Comparison of ENCODE assay signal across 8 cellular contexts in genomic region chr2:85584354-85584856, GRCh38. TPM values are rescaled to one million over a fixed set of nuclear protein-coding genes. Genes with fewer than 3 reads are reported as not detected.
DNase-seq lines count a peak whose midpoint lies in the region; ATAC-seq, FAIRE-seq and TF ChIP-seq lines count a peak whose summit lies in the region.

TSS of gene VAMP5 (plus strand) at chr2:85584431. CDS start at chr2:85584491, 60 bp downstream.

- peaks cover 23% of the 10 kb centered on the region for H3K4me1 ChIP-seq in right cardiac atrium (ENCODE audit: control insufficient read depth, insufficient read depth, low read length)
- peaks cover 58 to 62% of the 10 kb centered on the region in 2 donors for H3K4me1 ChIP-seq in gastrocnemius medialis

- H3K27me3 Mint-ChIP-seq in activated CD4-positive, alpha-beta T cell treated with anti-CD3 and anti-CD28 coated beads, Interleukin-2, amount 10 ng/mL, durations not matched to agents 7 days and 5 days: no peaks in the 10 kb centered on the region
- H3K27me3 Mint-ChIP-seq in activated naive CD8-positive, alpha-beta T cell treated with anti-CD3 and anti-CD28 coated beads, Interleukin-2, amount 10 ng/mL, durations not matched to agents 7 days and 5 days: no peaks in the 10 kb centered on the region

- CTCF ChIA-PET in activated CD4-positive, alpha-beta T cell treated with anti-CD3 and anti-CD28 coated beads, Interleukin-2, amount 10 ng/mL, durations not matched to agents 7 days and 5 days (lab: Charles Lee): interaction anchor here (1.2 kb wide), 1 partner anchor 12 kb away, joined by 3 read pairs; no protein-coding TSS in a partner anchor

- peak; percentile 38 for ATAC-seq in activated naive CD8-positive, alpha-beta T cell treated with anti-CD3 and anti-CD28 coated beads, Interleukin-2, amount 10 ng/mL, durations not matched to agents 7 days and 5 days (ENCODE audit: low read depth)
- ATAC-seq in right cardiac atrium (peak; percentile 58 to 64), gastrocnemius medialis (peak; percentile 32 to 35)

- POLR2A ChIA-PET in activated CD4-positive, alpha-beta T cell treated with anti-CD3 and anti-CD28 coated beads, Interleukin-2, amount 10 ng/mL, durations not matched to agents 7 days and 5 days (lab: Charles Lee): interaction anchor here (0.7 kb wide), 1 partner anchor 43 kb away, joined by 4 read pairs; no protein-coding TSS in a partner anchor
- POLR2A ChIA-PET in activated naive CD8-positive, alpha-beta T cell treated with anti-CD3 and anti-CD28 coated beads, Interleukin-2, amount 10 ng/mL, durations not matched to agents 7 days and 5 days (lab: Charles Lee): interaction anchor here (1.3 to 2.9 kb wide), 6 partner anchors 11 to 166 kb away, joined by 3 to 44 read pairs (median 8); partner anchors contain the start of genes GGCX, MAT2A, RNF181 and SH2D6

- H3K9me3 Mint-ChIP-seq in activated CD4-positive, alpha-beta T cell treated with anti-CD3 and anti-CD28 coated beads, Interleukin-2, amount 10 ng/mL, durations not matched to agents 7 days and 5 days: no peaks in the 10 kb centered on the region
- H3K9me3 Mint-ChIP-seq in activated naive CD8-positive, alpha-beta T cell treated with anti-CD3 and anti-CD28 coated beads, Interleukin-2, amount 10 ng/mL, durations not matched to agents 7 days and 5 days: no peaks in the 10 kb centered on the region

- in situ Hi-C loops in gastrocnemius medialis (cut with MboI; ENCODE audit: low sequenced_read_pairs in 4 of 4): no loop called here

- DNase-seq in activated CD4-positive, alpha-beta T cell treated with anti-CD3 and anti-CD28 coated beads, Interleukin-2, amount 10 ng/mL, durations not matched to agents 7 days and 5 days: no peak
- DNase-seq in activated CD4-positive, alpha-beta T cell treated with anti-CD3 and anti-CD28 coated beads, Interleukin-2, amount 50 U/mL, for 4 hours: no peak
- DNase-seq in HT-29 (ENCODE audit: low spot score) (peak; percentile 46), right cardiac atrium (peak; percentile 55 to 83 (median 82)), gastrocnemius medialis (no peak), HTR-8/SVneo (ENCODE audit: insufficient read length, low spot score) (no peak), SW480 (ENCODE audit: low spot score) (no peak)
- DNase-seq in activated naive CD8-positive, alpha-beta T cell treated with anti-CD3 and anti-CD28 coated beads, Interleukin-2, amount 10 ng/mL, durations not matched to agents 7 days and 5 days: peak; percentile 66

- H3K4me3 Mint-ChIP-seq in activated CD4-positive, alpha-beta T cell treated with anti-CD3 and anti-CD28 coated beads, Interleukin-2, amount 10 ng/mL, durations not matched to agents 7 days and 5 days: peak within 1 kb of the TSS; percentile 83
- H3K4me3 Mint-ChIP-seq in activated naive CD8-positive, alpha-beta T cell treated with anti-CD3 and anti-CD28 coated beads, Interleukin-2, amount 10 ng/mL, durations not matched to agents 7 days and 5 days: peak within 1 kb of the TSS; percentile 97

- H3K27ac ChIP-seq in right cardiac atrium (ENCODE audit: low read length): peak within 1 kb of the TSS; percentile 95
- peak within 1 kb of the TSS; percentile 88 to 98 (median 90) for H3K27ac ChIP-seq in gastrocnemius medialis

- H3K27ac Mint-ChIP-seq in activated CD4-positive, alpha-beta T cell treated with anti-CD3 and anti-CD28 coated beads, Interleukin-2, amount 10 ng/mL, durations not matched to agents 7 days and 5 days: peak within 1 kb of the TSS; percentile 91
- peak within 1 kb of the TSS; percentile 95 for H3K27ac Mint-ChIP-seq in activated naive CD8-positive, alpha-beta T cell treated with anti-CD3 and anti-CD28 coated beads, Interleukin-2, amount 10 ng/mL, durations not matched to agents 7 days and 5 days

- H3K36me3 Mint-ChIP-seq in activated CD4-positive, alpha-beta T cell treated with anti-CD3 and anti-CD28 coated beads, Interleukin-2, amount 10 ng/mL, durations not matched to agents 7 days and 5 days (ENCODE audit: low read depth): peaks cover 30% of the 10 kb centered on the region
- H3K36me3 Mint-ChIP-seq in activated naive CD8-positive, alpha-beta T cell treated with anti-CD3 and anti-CD28 coated beads, Interleukin-2, amount 10 ng/mL, durations not matched to agents 7 days and 5 days: peaks cover 23% of the 10 kb centered on the region

- WGBS in right cardiac atrium: 4% methylated on average over 52 of the region's 52 CpGs

- TF ChIP-seq POLR2A in gastrocnemius medialis (IDR thresholded peaks at IDR 0.05): peak in 1 of 2 donors; percentile 17

- no peaks in the 10 kb centered on the region for H3K27me3 ChIP-seq in right cardiac atrium (ENCODE audit: control insufficient read depth, insufficient read depth)
- H3K27me3 ChIP-seq in gastrocnemius medialis: no peaks in the 10 kb centered on the region

- H3K9me3 ChIP-seq in right cardiac atrium (ENCODE audit: control insufficient read depth, low read length): no peaks in the 10 kb centered on the region
- H3K9me3 ChIP-seq in gastrocnemius medialis: no peaks in the 10 kb centered on the region

- H3K4me3 ChIP-seq in right cardiac atrium (ENCODE audit: low read length) (peak within 1 kb of the TSS; percentile 71), gastrocnemius medialis (peak within 1 kb of the TSS; percentile 59 to 89 (median 64))

- H3K36me3 ChIP-seq in gastrocnemius medialis: no peaks in the 10 kb centered on the region

- H3K4me1 Mint-ChIP-seq in activated CD4-positive, alpha-beta T cell treated with anti-CD3 and anti-CD28 coated beads, Interleukin-2, amount 10 ng/mL, durations not matched to agents 7 days and 5 days: peaks cover 64% of the 10 kb centered on the region
- H3K4me1 Mint-ChIP-seq in activated naive CD8-positive, alpha-beta T cell treated with anti-CD3 and anti-CD28 coated beads, Interleukin-2, amount 10 ng/mL, durations not matched to agents 7 days and 5 days: peaks cover 57% of the 10 kb centered on the region

- FAIRE-seq in HTR-8/SVneo (lab: Jason Lieb, UNC): no peak

- intact Hi-C loops in right cardiac atrium (cut with DNase I) (no loop called here), gastrocnemius medialis (cut with DNase I; ENCODE audit: low total_unique reads) (no loop called here)

- no peak for TF ChIP-seq CTCF in gastrocnemius medialis (IDR thresholded peaks at IDR 0.05 in 4 of 5, conservative IDR thresholded peaks at IDR 0.05 in 1 of 5)

RNA-seq across cellular contexts. Expression of gene VAMP5, which starts in this region (rescaled TPM):
- total RNA-seq in activated CD4-positive, alpha-beta T cell treated with anti-CD3 and anti-CD28 coated beads, Interleukin-2, amount 10 ng/mL, durations not matched to agents 7 days and 5 days: 10 to 100 TPM; 61.5 to 67.4 TPM
- total RNA-seq in HT-29 (2014; rRNA removed; shearing (Covaris generic)): 2.7 and 10.4 TPM in 2 replicates
- total RNA-seq in activated naive CD8-positive, alpha-beta T cell treated with anti-CD3 and anti-CD28 coated beads, Interleukin-2, amount 10 ng/mL, durations not matched to agents 7 days and 5 days: 10 to 100 TPM; 66.7 to 70.8 TPM
- total RNA-seq in right cardiac atrium (100 to 1,000 TPM in 1 of 4 donors, 10 to 100 TPM in 3; 79.1 to 113 (median 81.1) TPM), gastrocnemius medialis (10 to 100 TPM; 19.9 to 47.0 (median 36.9) TPM)
- polyA plus RNA-seq in right cardiac atrium: 127 TPM

Comparison
In these comparisons a context has a peak if more than half of its experiments do, and no peak if none do; other contexts are left out.
1. DNase-seq: peak in HT-29 (single experiment), activated naive CD8-positive, alpha-beta T cell treated with anti-CD3 and anti-CD28 coated beads, Interleukin-2, amount 10 ng/mL, durations not matched to agents 7 days and 5 days (single experiment) and right cardiac atrium (3 of 3); none in activated CD4-positive, alpha-beta T cell treated with anti-CD3 and anti-CD28 coated beads, Interleukin-2, amount 10 ng/mL, durations not matched to agents 7 days and 5 days (single experiment), activated CD4-positive, alpha-beta T cell treated with anti-CD3 and anti-CD28 coated beads, Interleukin-2, amount 50 U/mL, for 4 hours (0 of 2), gastrocnemius medialis (0 of 2), HTR-8/SVneo (single experiment) and SW480 (single experiment).
2. Peak in every context shown above with its lines, with median percentiles within 50 percentile points of each other: ATAC-seq.